In genomic region chr4:165156906-165157305, GRCh38 we compare ENCODE assay signal across 28 cellular contexts.
"Had no signal": no experiment of that assay in that cellular context is flagged by ENCODE, and none has a peak within 500 bp of the region (broad histone marks: within the 10 kb centered on the region; RNA-seq: fewer than 3 reads in every experiment).

No MANE protein-coding gene starts in this region.

- H3K27me3 Mint-ChIP-seq: dendritic cell treated with granulocyte-macrophage colony-stimulating factor and Interleukin-4, amounts not matched to agents 40 ng/mL and 50 ng/mL, for 4 days had no signal

- DNase-seq: colonic mucosa; cortex of kidney; dermis blood vessel endothelial cell; dorsolateral prefrontal cortex; effector CD4-positive, alpha-beta T cell; effector CD8-positive, alpha-beta T cell; effector memory CD4-positive, alpha-beta T cell; effector memory CD8-positive, alpha-beta T cell; endodermal cell; erythroblast; esophagus squamous epithelium; foreskin fibroblast; foreskin keratinocyte; foreskin melanocyte; gastrocnemius medialis; glutamatergic neuron; head of caudate nucleus; heart left ventricle had no signal

- H3K9me3 Mint-ChIP-seq: effector memory CD8-positive, alpha-beta T cell had no signal

- FAIRE-seq: colon, endometrium, endothelial cell of umbilical vein, frontal cortex had no signal

- H3K27me3 ChIP-seq: colonic mucosa, dorsolateral prefrontal cortex, esophagus muscularis mucosa, esophagus squamous epithelium, foreskin keratinocyte, gastrocnemius medialis, gastroesophageal sphincter had no signal

- H3K4me3 ChIP-seq: colonic mucosa, coronary artery, dorsolateral prefrontal cortex, esophagus muscularis mucosa, esophagus squamous epithelium, gastrocnemius medialis, gastroesophageal sphincter, heart left ventricle had no signal

- H3K27ac ChIP-seq: colonic mucosa, coronary artery, dorsolateral prefrontal cortex, epithelial cell of prostate, esophagus muscularis mucosa, esophagus squamous epithelium, foreskin keratinocyte, gastrocnemius medialis, gastroesophageal sphincter, heart left ventricle had no signal

- H3K27ac Mint-ChIP-seq: dendritic cell treated with granulocyte-macrophage colony-stimulating factor and Interleukin-4, amounts not matched to agents 40 ng/mL and 50 ng/mL, for 4 days; effector memory CD8-positive, alpha-beta T cell; endodermal cell had no signal

- H3K9me3 ChIP-seq: colonic mucosa, esophagus squamous epithelium, gastrocnemius medialis had no signal

- H3K4me3 Mint-ChIP-seq: dendritic cell treated with granulocyte-macrophage colony-stimulating factor and Interleukin-4, amounts not matched to agents 40 ng/mL and 50 ng/mL, for 4 days; effector memory CD8-positive, alpha-beta T cell; endodermal cell had no signal

- H3K4me1 ChIP-seq: colonic mucosa, esophagus squamous epithelium, gastrocnemius medialis, gastroesophageal sphincter, heart left ventricle had no signal

- H3K36me3 ChIP-seq: colonic mucosa, esophagus muscularis mucosa, esophagus squamous epithelium, gastrocnemius medialis, gastroesophageal sphincter, heart left ventricle had no signal

- ATAC-seq: effector memory CD8-positive, alpha-beta T cell; esophagus mucosa; foreskin keratinocyte; gastrocnemius medialis; gastroesophageal sphincter; heart left ventricle had no signal
